6 cellular contexts compared by ENCODE assay signal in genomic region chr22:33770723-33771122, GRCh38.
"Had no signal": no experiment of that assay in that cellular context is flagged by ENCODE, and none has a peak within 500 bp of the region (broad histone marks: within the 10 kb centered on the region; RNA-seq: fewer than 3 reads in every experiment).

No MANE protein-coding gene starts in this region.

- DNase-seq: H9, HCEC 1CT had no signal

- H3K27ac Mint-ChIP-seq: GM23338, H9, IgD-negative memory B cell had no signal

- H3K4me3 ChIP-seq: GM23338 had no signal

- H3K27ac ChIP-seq: HL-60 had no signal

- H3K4me3 Mint-ChIP-seq: GM23338, H9, IgD-negative memory B cell had no signal

- H3K9me3 Mint-ChIP-seq: GM23338, H9 had no signal

- H3K27me3 Mint-ChIP-seq: IgD-negative memory B cell had no signal

- ATAC-seq: GM23338, HepG2 had no signal
